ENCODE assay signal across 13 cellular contexts in genomic region chr2:85978883-85979780, GRCh38.
DNase-seq lines count a peak whose midpoint lies in the region; ATAC-seq, FAIRE-seq and TF ChIP-seq lines count a peak whose summit lies in the region.
"Had no signal": no experiment of that assay in that cellular context is flagged by ENCODE, and none has a peak within 500 bp of the region (broad histone marks: within the 10 kb centered on the region; RNA-seq: fewer than 3 reads in every experiment).

No MANE protein-coding gene starts in this region.

- H3K9me3 ChIP-seq in MM.1S (replicated peaks; ENCODE audit: insufficient read depth, low read length) (no peaks in the 10 kb centered on the region), K562 (replicated peaks; ENCODE audit: control insufficient read depth, insufficient read depth, low read depth, low read length) (no peaks in the 10 kb centered on the region), osteoblast (ENCODE audit: low read depth, low read length) (no peaks in the 10 kb centered on the region)

- intact Hi-C loops in K562 (cut with micrococcal nuclease): no loop called here

- H3K79me2 ChIP-seq in MM.1S (ENCODE audit: low read length): no peaks in the 10 kb centered on the region
- H3K79me2 ChIP-seq in K562 (ENCODE audit: control insufficient read depth, insufficient read depth, low read length): no peaks in the 10 kb centered on the region
- no peaks in the 10 kb centered on the region for H3K79me2 ChIP-seq in osteoblast (ENCODE audit: insufficient read depth, low read length)

- CTCF ChIA-PET in K562 (lab: Yijun Ruan, JAX; ENCODE audit: low intra/inter-chr PET ratio): no interaction called here

- TF ChIP-seq CTCF in MM.1S (IDR thresholded peaks at IDR 0.05; ENCODE audit: low read length): no peak
- TF ChIP-seq CTCF in K562 (IDR thresholded peaks at IDR 0.05 in 2 of 3, conservative IDR thresholded peaks at IDR 0.05 in 1 of 3; ENCODE audit: insufficient read depth in 2 of 3, low read depth in 1 of 3, low read length in 3 of 3): no peak
- no peak for TF ChIP-seq CTCF in osteoblast (IDR thresholded peaks at IDR 0.05; ENCODE audit: extremely low read depth, low read depth, low read length)

- no peaks in the 10 kb centered on the region; the same call in 1 of the 2 replicates for H3F3A ChIP-seq in MM.1S (ENCODE audit: insufficient read depth, low read length)

- no peaks in the 10 kb centered on the region for H3K9me2 ChIP-seq in MM.1S (replicated peaks; ENCODE audit: insufficient read depth, low read length)

- in situ Hi-C loops in K562 (cut with MboI): no loop called here

- peaks cover 8% of the 10 kb centered on the region for H3K4me1 ChIP-seq in MM.1S (ENCODE audit: low read length)
- peaks cover 0 to 3% of the 10 kb centered on the region in 2 experiments; a peak in 2 of 5 replicates for H3K4me1 ChIP-seq in K562 (replicated peaks in 1 of 2; ENCODE audit: control insufficient read depth in 2 of 2, insufficient read depth in 2 of 2, low read length in 2 of 2)
- no peaks in the 10 kb centered on the region for H3K4me1 ChIP-seq in osteoblast (ENCODE audit: insufficient read depth, low read length)

- peak overlapping the region; percentile 26; the same call in 1 of the 2 replicates for H3K4me2 ChIP-seq in MM.1S (ENCODE audit: low read depth, low read length)
- no peak overlapping the region for H3K4me2 ChIP-seq in K562 (ENCODE audit: insufficient read depth, low read length)
- H3K4me2 ChIP-seq in osteoblast (ENCODE audit: insufficient read depth, low read length): peak overlapping the region; percentile 22

- H2AFZ ChIP-seq in MM.1S (ENCODE audit: low read length) (no peak overlapping the region), K562 (ENCODE audit: low read depth, low read length) (no peak overlapping the region), osteoblast (ENCODE audit: low read length) (no peak overlapping the region)

- H3K27me3 ChIP-seq in MM.1S (replicated peaks; ENCODE audit: insufficient read depth, low read length) (no peaks in the 10 kb centered on the region), K562 (ENCODE audit: control insufficient read depth in 2 of 2, insufficient read depth in 2 of 2, low read length in 2 of 2) (no peaks in the 10 kb centered on the region), osteoblast (ENCODE audit: insufficient read depth, low read length) (peaks cover 16% of the 10 kb centered on the region)

- DNase-seq in AG20443 (ENCODE audit: low spot score) (peak; percentile 40), MM.1S (no peak), K562 (ENCODE audit: extremely low read depth in 1 of 4, low spot score in 3 of 4) (no peak), osteoblast (ENCODE audit: insufficient read length, low spot score, missing footprints) (no peak), dedifferentiated amniotic fluid mesenchymal stem cell (ENCODE audit: extremely low spot score) (no peak), caudate nucleus (lab: John Stamatoyannopoulos, UW) (no peak)
- DNase-seq in activated CD4-positive, alpha-beta T cell treated with anti-CD3 and anti-CD28 coated beads for 48 hours: no peak
- DNase-seq: activated effector memory CD4-positive, alpha-beta T cell treated with Interleukin-2 at 50 U/mL for 16 hours; dermis blood vessel endothelial cell; KBM-7; kidney glomerular epithelial cell; occipital lobe had no signal

- 30% methylated on average over 3 of the region's 3 CpGs for WGBS in K562 (ENCODE audit: insufficient coverage, low coverage, missing lambda C conversion rate)

- no TSS peak for BruUV-seq in K562 (replicated peaks; lab: Mats Ljungman, UMichigan)

- TF ChIP-seq EP300 in K562 (IDR thresholded peaks at IDR 0.05; ENCODE audit: low read length): no peak

- no peak for FAIRE-seq in K562 (lab: Jason Lieb, UNC)

- no peak for TF ChIP-seq RAD21 in K562 (CRISPR knock-in tag; conservative IDR thresholded peaks at IDR 0.05 in 1 of 2, IDR thresholded peaks at IDR 0.05 in 1 of 2)

- POLR2A ChIA-PET in K562 (lab: Yijun Ruan, JAX): interaction anchor here (0.6 to 1.4 kb wide), 2 partner anchors 11 to 16 kb away, joined by 4 to 5 read pairs; no protein-coding TSS in a partner anchor

- H3K4me3 ChIP-seq in MM.1S (ENCODE audit: low read length) (no peak overlapping the region), K562 (no peak overlapping the region), osteoblast (ENCODE audit: insufficient read depth, low read length) (no peak overlapping the region)

- H3K27ac ChIP-seq in MM.1S (ENCODE audit: low read length): no peak overlapping the region
- H3K27ac ChIP-seq in K562 (ENCODE audit: extremely low read depth, low read depth, low read length): no peak overlapping the region
- no peak overlapping the region for H3K27ac ChIP-seq in osteoblast (ENCODE audit: low read depth, low read length)
- H3K27ac ChIP-seq in caudate nucleus (ENCODE audit: low read depth, low read length): no peak overlapping the region

- no peak overlapping the region for H3K9ac ChIP-seq in MM.1S (ENCODE audit: low read length)
- no peak overlapping the region for H3K9ac ChIP-seq in K562 (ENCODE audit: insufficient read depth in 1 of 2, low read depth in 2 of 2, low read length in 2 of 2)

- no peaks in the 10 kb centered on the region for H3K9me1 ChIP-seq in K562 (ENCODE audit: control insufficient read depth, insufficient read depth, low read length)

- no peaks in the 10 kb centered on the region for H4K20me1 ChIP-seq in MM.1S (ENCODE audit: insufficient read depth, low read length)
- H4K20me1 ChIP-seq in K562 (replicated peaks; ENCODE audit: control insufficient read depth, insufficient read depth, low read length): no peaks in the 10 kb centered on the region
- H4K20me1 ChIP-seq in osteoblast (ENCODE audit: insufficient read depth, low read length): no peaks in the 10 kb centered on the region

- no peak for TF ChIP-seq POLR2A in K562 (conservative IDR thresholded peaks at IDR 0.05)

- no peaks in the 10 kb centered on the region for H3K36me3 ChIP-seq in MM.1S (replicated peaks; ENCODE audit: insufficient read depth, low read length)
- no peaks in the 10 kb centered on the region for H3K36me3 ChIP-seq in K562 (ENCODE audit: control insufficient read depth, insufficient read depth, low read length)
- H3K36me3 ChIP-seq in osteoblast (ENCODE audit: insufficient read depth, low read length): no peaks in the 10 kb centered on the region

- ATAC-seq in K562 (no peak), GM21381 (IDR thresholded peaks at IDR 0.05; ENCODE audit: unreplicated experiment) (no peak)

TF ChIP-seq in K562, 482 proteins besides CTCF, POLR2A, EP300 and RAD21 (continues in another document):
- peak in 1 of 2 experiments; percentile 43; a peak in 1 of 4 replicates for TF ChIP-seq TRIM24 (IDR thresholded peaks at IDR 0.05)
- TF ChIP-seq, protein P1, sequence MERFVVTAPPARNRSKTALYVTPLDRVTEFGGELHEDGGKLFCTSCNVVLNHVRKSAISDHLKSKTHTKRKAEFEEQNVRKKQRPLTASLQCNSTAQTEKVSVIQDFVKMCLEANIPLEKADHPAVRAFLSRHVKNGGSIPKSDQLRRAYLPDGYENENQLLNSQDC (CRISPR knock-in tag; IDR thresholded peaks at IDR 0.05): no peak
- 0 out of 2 replicates have a peak, but pooled peaks have one; percentile 24 for TF ChIP-seq OTX1 (CRISPR knock-in tag; IDR thresholded peaks at IDR 0.05)
- TF ChIP-seq MTA1 (IDR thresholded peaks at IDR 0.05; ENCODE audit: borderline replicate concordance): 0 out of 2 replicates have a peak, but pooled peaks have one; percentile 49
- no peak for TF ChIP-seq MXD1 (CRISPR knock-in tag; IDR thresholded peaks at IDR 0.05; ENCODE audit: borderline replicate concordance, poor library complexity, severe bottlenecking)
- peak; percentile 48; the same call in 1 of the 2 replicates for TF ChIP-seq MTA2 (IDR thresholded peaks at IDR 0.05; ENCODE audit: low read depth)
- TF ChIP-seq MLLT1 (IDR thresholded peaks at IDR 0.05): 0 out of 4 replicates have a peak, but pooled peaks have one; percentile 21 to 63
- TF ChIP-seq ELF4 (CRISPR knock-in tag; IDR thresholded peaks at IDR 0.05): 0 out of 2 replicates have a peak, but pooled peaks have one; percentile 35
- TF ChIP-seq, protein P2, sequence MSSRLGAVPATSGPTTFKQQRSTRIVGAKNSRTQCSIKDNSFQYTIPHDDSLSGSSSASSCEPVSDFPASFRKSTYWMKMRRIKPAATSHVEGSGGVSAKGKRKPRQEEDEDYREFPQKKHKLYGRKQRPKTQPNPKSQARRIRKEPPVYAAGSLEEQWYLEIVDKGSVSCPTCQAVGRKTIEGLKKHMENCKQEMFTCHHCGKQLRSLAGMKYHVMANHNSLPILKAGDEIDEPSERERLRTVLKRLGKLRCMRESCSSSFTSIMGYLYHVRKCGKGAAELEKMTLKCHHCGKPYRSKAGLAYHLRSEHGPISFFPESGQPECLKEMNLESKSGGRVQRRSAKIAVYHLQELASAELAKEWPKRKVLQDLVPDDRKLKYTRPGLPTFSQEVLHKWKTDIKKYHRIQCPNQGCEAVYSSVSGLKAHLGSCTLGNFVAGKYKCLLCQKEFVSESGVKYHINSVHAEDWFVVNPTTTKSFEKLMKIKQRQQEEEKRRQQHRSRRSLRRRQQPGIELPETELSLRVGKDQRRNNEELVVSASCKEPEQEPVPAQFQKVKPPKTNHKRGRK (tag; IDR thresholded peaks at IDR 0.05): peak; percentile 93
- TF ChIP-seq PHB2 (IDR thresholded peaks at IDR 0.05; ENCODE audit: low read depth): 0 out of 2 replicates have a peak, but pooled peaks have one; percentile 38
- TF ChIP-seq HDAC1 (IDR thresholded peaks at IDR 0.05): 0 out of 4 replicates have a peak, but pooled peaks of 1 of the 2 experiments have one; percentile 30
- no peak for TF ChIP-seq SP1 (CRISPR knock-in tag; IDR thresholded peaks at IDR 0.05)
- TF ChIP-seq TOE1 (IDR thresholded peaks at IDR 0.05; ENCODE audit: borderline replicate concordance): 0 out of 2 replicates have a peak, but pooled peaks have one; percentile 37
- TF ChIP-seq TOE1 (CRISPR knock-in tag; IDR thresholded peaks at IDR 0.05; ENCODE audit: borderline replicate concordance, low read depth): no peak
